8 cellular contexts compared by ENCODE assay signal in the genomic region with DNA sequence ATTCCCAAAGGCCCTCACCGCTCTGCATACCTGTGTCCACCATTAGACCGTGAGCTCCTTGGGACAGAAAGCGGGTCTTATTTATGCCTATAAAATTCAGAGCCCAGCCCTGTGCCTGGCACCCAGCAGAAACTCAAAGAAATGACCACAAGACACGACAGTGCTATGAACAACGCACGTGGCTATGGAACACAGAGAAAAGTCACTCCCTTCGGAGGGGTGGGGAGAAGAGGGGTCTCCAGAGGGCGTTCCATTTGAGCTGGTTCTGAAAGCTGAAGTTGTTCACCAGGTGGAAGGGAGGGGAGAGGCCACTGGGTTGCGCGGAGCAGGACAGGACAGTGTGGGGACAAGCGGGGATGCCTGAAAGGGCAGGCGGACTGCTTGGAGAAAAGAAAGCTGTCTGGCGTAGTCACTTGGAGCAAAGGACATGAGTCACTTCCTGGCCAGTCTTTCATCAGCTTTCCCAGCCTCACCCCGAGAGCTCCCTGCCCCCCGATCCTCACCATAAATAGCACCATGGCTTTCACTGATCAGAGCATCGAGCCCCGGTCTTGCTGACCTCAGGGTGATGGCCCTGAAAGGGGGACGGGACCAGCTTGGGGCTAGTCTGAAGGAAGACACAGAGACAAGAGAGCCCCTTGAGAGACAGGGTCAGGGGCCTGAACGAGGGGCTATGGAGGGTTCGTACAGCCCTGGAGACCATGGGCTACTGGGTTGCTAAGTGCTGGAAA. TPM values are rescaled to one million over a fixed set of nuclear protein-coding genes. Genes with fewer than 3 reads are reported as not detected.
DNase-seq lines count a peak whose midpoint lies in the region; ATAC-seq and TF ChIP-seq lines count a peak whose summit lies in the region.

No MANE protein-coding gene starts in this region.

- no peak overlapping the region for H3K9ac ChIP-seq in neural cell (ENCODE audit: low read length)

- no peaks in the 10 kb centered on the region for H3K9me3 ChIP-seq in neural cell (ENCODE audit: low read length)

- TF ChIP-seq CTCF in WI38 (IDR thresholded peaks at IDR 0.05; ENCODE audit: low read depth, low read length) (no peak), fibroblast of pulmonary artery (IDR thresholded peaks at IDR 0.05; ENCODE audit: low read length, missing control alignments) (no peak), neural cell (IDR thresholded peaks at IDR 0.05; ENCODE audit: poor library complexity, severe bottlenecking) (no peak)

- no peaks in the 10 kb centered on the region for H3K27me3 ChIP-seq in neural cell (ENCODE audit: insufficient read depth, low read depth, low read length)

- no peaks in the 10 kb centered on the region for H3F3A ChIP-seq in neural cell (ENCODE audit: insufficient read depth, low read length, poor library complexity, severe bottlenecking)

- no peak for TF ChIP-seq EP300 in neural cell (conservative IDR thresholded peaks at IDR 0.05; ENCODE audit: poor library complexity, severe bottlenecking)

- peak overlapping the region; percentile 30; the same call in 1 of the 2 replicates for H3K4me3 ChIP-seq in WI38 (ENCODE audit: low read depth, low read length)
- H3K4me3 ChIP-seq in fibroblast of pulmonary artery (replicated peaks; ENCODE audit: low read depth, low read length), result no peak overlapping the region
- peak overlapping the region; percentile 27 for H3K4me3 ChIP-seq in neural cell (ENCODE audit: low read length)

- no peak for ATAC-seq in GM21737 (IDR thresholded peaks at IDR 0.05; ENCODE audit: unreplicated experiment)

- no peaks in the 10 kb centered on the region for H3K9me2 ChIP-seq in neural cell (ENCODE audit: insufficient read depth, low read length)

- H3K79me2 ChIP-seq in neural cell (replicated peaks; ENCODE audit: insufficient read depth, low read length), result no peaks in the 10 kb centered on the region

- no peak overlapping the region for H3K27ac ChIP-seq in neural cell (ENCODE audit: low read length)

- no peak overlapping the region for H2AFZ ChIP-seq in neural cell (ENCODE audit: low read depth, low read length)

- no peaks in the 10 kb centered on the region for H3K36me3 ChIP-seq in neural cell (ENCODE audit: insufficient read depth, low read length)

- DNase-seq in stimulated activated CD4-positive, alpha-beta T cell treated with anti-CD3 and anti-CD28 coated beads, Interleukin-15, amount 100 ng/mL, for 24 hours, result peak; percentile 38
- no peak for DNase-seq in stimulated activated CD4-positive, alpha-beta T cell treated with anti-CD3 and anti-CD28 coated beads, Interleukin-4, amount 100 ng/mL, for 1 hour
- DNase-seq in fibroblast of pulmonary artery (ENCODE audit: low read depth), result peak; percentile 97
- no peak for DNase-seq in inferior parietal cortex (ENCODE audit: extremely low spot score)
- DNase-seq in NCI-H524 treated with DMSO at 0.1 percent for 48 hours (lab: John Stamatoyannopoulos, UW), result no peak

- no peak overlapping the region for H3K4me2 ChIP-seq in neural cell (ENCODE audit: low read length)

- no peaks in the 10 kb centered on the region for H4K20me1 ChIP-seq in neural cell (ENCODE audit: insufficient read depth)

- no peak for TF ChIP-seq RAD21 in neural cell (conservative IDR thresholded peaks at IDR 0.05)

TF ChIP-seq in neural cell, 6 proteins besides CTCF, POLR2A, EP300 and RAD21:
- TF ChIP-seq MXI1 (conservative IDR thresholded peaks at IDR 0.05; ENCODE audit: poor library complexity, severe bottlenecking) (no peak), POLR2AphosphoS5 (IDR thresholded peaks at IDR 0.05) (no peak), SMC3 (conservative IDR thresholded peaks at IDR 0.05; ENCODE audit: poor library complexity) (no peak), TAF1 (IDR thresholded peaks at IDR 0.05; ENCODE audit: low read depth) (no peak), REST (IDR thresholded peaks at IDR 0.05; ENCODE audit: borderline replicate concordance) (no peak), EZH2 (IDR thresholded peaks at IDR 0.05; ENCODE audit: borderline replicate concordance, insufficient read depth, low read length, poor library complexity, severe bottlenecking) (no peak)

RNA-seq across cellular contexts. Expression of gene ECE1, which starts 28.5 kb away (rescaled TPM):
- 7.8 and 10.1 TPM in 2 replicates for polyA plus RNA-seq in neural cell
- polyA minus RNA-seq in neural cell, result 13.9 and 15.5 TPM in 2 replicates

Comparison
In these comparisons a context has a peak if more than half of its experiments do, and no peak if none do; other contexts are left out.
1. DNase-seq: peak in stimulated activated CD4-positive, alpha-beta T cell treated with anti-CD3 and anti-CD28 coated beads, Interleukin-15, amount 100 ng/mL, for 24 hours (single experiment) and fibroblast of pulmonary artery (single experiment); none in stimulated activated CD4-positive, alpha-beta T cell treated with anti-CD3 and anti-CD28 coated beads, Interleukin-4, amount 100 ng/mL, for 1 hour (single experiment), inferior parietal cortex (single experiment) and NCI-H524 treated with DMSO at 0.1 percent for 48 hours (single experiment).